14 cellular contexts compared by ENCODE assay signal in the genomic region with DNA sequence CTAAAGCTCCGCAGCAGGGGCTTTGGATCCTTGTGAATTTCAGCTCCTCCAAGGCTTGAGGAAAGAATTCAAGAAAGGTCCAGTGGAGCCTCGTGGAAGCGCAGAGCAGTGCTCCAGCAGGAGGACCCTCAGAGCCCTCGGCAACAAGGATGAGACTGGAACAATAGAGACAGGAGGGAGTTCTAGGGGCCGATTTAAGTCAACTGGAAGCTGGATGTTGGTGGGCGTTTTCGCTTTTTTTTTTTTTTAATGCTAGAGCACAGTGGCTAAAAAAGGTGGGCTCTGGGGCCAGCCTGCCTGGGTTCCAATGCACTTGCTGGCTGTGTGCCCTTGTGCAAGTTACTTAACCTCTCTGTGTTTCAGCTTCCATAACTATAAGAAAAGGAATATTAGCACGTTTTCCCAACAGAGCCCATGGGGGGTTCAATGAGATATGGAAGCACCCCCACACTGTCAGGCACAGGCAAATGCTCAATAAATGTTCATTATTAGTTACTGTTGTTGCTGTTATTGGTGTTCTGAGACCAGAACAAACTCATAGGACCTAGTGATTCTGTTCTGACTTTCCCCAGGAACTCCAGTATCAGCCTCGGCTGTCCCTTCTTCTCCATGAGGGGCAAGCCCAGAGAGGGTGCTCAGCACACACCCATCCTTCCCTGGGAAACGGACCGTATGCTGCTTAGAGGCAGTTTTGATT. TPM values are rescaled to one million over a fixed set of nuclear protein-coding genes. Genes with fewer than 3 reads are reported as not detected.
DNase-seq lines count a peak whose midpoint lies in the region; TF ChIP-seq lines count a peak whose summit lies in the region.
"Had no signal": no experiment of that assay in that cellular context is flagged by ENCODE, and none has a peak within 500 bp of the region (broad histone marks: within the 10 kb centered on the region; RNA-seq: fewer than 3 reads in every experiment).

No MANE protein-coding gene starts in this region.

- H3K4me2 ChIP-seq in hepatocyte (peak overlapping the region; percentile 46), neuronal stem cell (ENCODE audit: insufficient read depth, low read length, poor library complexity, severe bottlenecking) (no peak overlapping the region)

- peaks cover 5% of the 10 kb centered on the region for H3K36me3 Mint-ChIP-seq in activated CD4-positive, alpha-beta T cell treated with anti-CD3 and anti-CD28 coated beads, Interleukin-2, amount 10 ng/mL, durations not matched to agents 7 days and 5 days (ENCODE audit: low read depth)
- H3K36me3 Mint-ChIP-seq in IgD-negative memory B cell, result no peaks in the 10 kb centered on the region

- no peak overlapping the region for H3K14ac ChIP-seq in neuronal stem cell (ENCODE audit: low read length)

- H3K4ac ChIP-seq in neuronal stem cell (ENCODE audit: low read length), result no peak overlapping the region

- no peak overlapping the region for H3K9ac ChIP-seq in neuronal stem cell (ENCODE audit: low read depth, low read length, poor library complexity)

- no peak for TF ChIP-seq CTCF in hepatocyte (IDR thresholded peaks at IDR 0.05; ENCODE audit: poor library complexity)

- no peak overlapping the region for H2BK120ac ChIP-seq in neuronal stem cell (ENCODE audit: low read depth, low read length)

- H3K27me3 Mint-ChIP-seq in activated CD4-positive, alpha-beta T cell treated with anti-CD3 and anti-CD28 coated beads, Interleukin-2, amount 10 ng/mL, durations not matched to agents 7 days and 5 days, result peaks cover 68% of the 10 kb centered on the region
- H3K27me3 Mint-ChIP-seq in IgD-negative memory B cell, result peaks cover 52% of the 10 kb centered on the region

- peaks cover 2% of the 10 kb centered on the region for H3K79me1 ChIP-seq in neuronal stem cell (ENCODE audit: low read depth, low read length)

- no peaks in the 10 kb centered on the region for H3K9me2 ChIP-seq in hepatocyte (replicated peaks; ENCODE audit: insufficient read depth)

- peaks cover 39% of the 10 kb centered on the region for H3K4me1 Mint-ChIP-seq in activated CD4-positive, alpha-beta T cell treated with anti-CD3 and anti-CD28 coated beads, Interleukin-2, amount 10 ng/mL, durations not matched to agents 7 days and 5 days
- peaks cover 10 to 21% (median 16%) of the 10 kb centered on the region in 3 donors for H3K4me1 Mint-ChIP-seq in IgD-negative memory B cell

- H4K20me1 ChIP-seq in hepatocyte (ENCODE audit: insufficient read depth, poor library complexity, severe bottlenecking), result no peaks in the 10 kb centered on the region

- no peaks in the 10 kb centered on the region for H3K36me3 ChIP-seq in hepatocyte (replicated peaks; ENCODE audit: insufficient read depth, low read depth)
- H3K36me3 ChIP-seq in neuronal stem cell (replicated peaks in 1 of 2; ENCODE audit: control insufficient read depth in 2 of 2, insufficient read depth in 2 of 2, low read length in 2 of 2), result no peaks in the 10 kb centered on the region

- H3K27ac Mint-ChIP-seq in activated CD4-positive, alpha-beta T cell treated with anti-CD3 and anti-CD28 coated beads, Interleukin-2, amount 10 ng/mL, durations not matched to agents 7 days and 5 days, result no peak overlapping the region
- H3K27ac Mint-ChIP-seq in IgD-negative memory B cell, result peak overlapping the region; percentile 73 to 94 (median 90)
- H3K27ac Mint-ChIP-seq: dendritic cell treated with granulocyte-macrophage colony-stimulating factor and Interleukin-4, amounts not matched to agents 40 ng/mL and 50 ng/mL, for 4 days had no signal

- no peaks in the 10 kb centered on the region for H3K9me3 Mint-ChIP-seq in activated CD4-positive, alpha-beta T cell treated with anti-CD3 and anti-CD28 coated beads, Interleukin-2, amount 10 ng/mL, durations not matched to agents 7 days and 5 days
- H3K9me3 Mint-ChIP-seq in IgD-negative memory B cell, result peaks cover 0 to 12% (median 0%) of the 10 kb centered on the region in 3 donors
- H3K9me3 Mint-ChIP-seq: dendritic cell treated with granulocyte-macrophage colony-stimulating factor and Interleukin-4, amounts not matched to agents 40 ng/mL and 50 ng/mL, for 4 days had no signal

- no peak for DNase-seq in activated CD4-positive, alpha-beta T cell treated with anti-CD3 and anti-CD28 coated beads, Interleukin-2, amount 10 ng/mL, durations not matched to agents 7 days and 5 days
- no peak for DNase-seq in activated CD4-positive, alpha-beta T cell treated with anti-CD3 and anti-CD28 coated beads for 1 hour
- DNase-seq in hepatocyte (ENCODE audit: low spot score) (no peak), neuronal stem cell (ENCODE audit: low spot score) (no peak), T1000 (lab: John Stamatoyannopoulos, UW) (no peak), GDM1 (lab: John Stamatoyannopoulos, UW) (no peak), NCI-H1436 (lab: John Stamatoyannopoulos, UW) (no peak)
- DNase-seq: NCI-H1092; psoas muscle; stimulated activated CD4-positive, alpha-beta T cell treated with anti-CD3 and anti-CD28 coated beads, Interleukin-4, amount 100 ng/mL, for 24 hours; T-helper 1 cell had no signal

- peak overlapping the region; percentile 70 for H3K23ac ChIP-seq in neuronal stem cell (ENCODE audit: low read depth, low read length, poor library complexity)

- H3K4me3 Mint-ChIP-seq in activated CD4-positive, alpha-beta T cell treated with anti-CD3 and anti-CD28 coated beads, Interleukin-2, amount 10 ng/mL, durations not matched to agents 7 days and 5 days, result peak overlapping the region; percentile 11
- peak overlapping the region in 2 of 4 donors; percentile 9 to 74 for H3K4me3 Mint-ChIP-seq in IgD-negative memory B cell
- H3K4me3 Mint-ChIP-seq: dendritic cell treated with granulocyte-macrophage colony-stimulating factor and Interleukin-4, amounts not matched to agents 40 ng/mL and 50 ng/mL, for 4 days had no signal

- WGBS in hepatocyte (ENCODE audit: low lambda C conversion rate, missing lambda C conversion rate), result 15% methylated on average over 11 of the region's 11 CpGs
- no CpG with 5 or more reads among the region's 11 CpGs for WGBS in neuronal stem cell (ENCODE audit: extremely low coverage in 2 of 2, insufficient read length in 2 of 2, insufficient replicate concordance in 1 of 2), 2 donors

- CTCF ChIA-PET in activated CD4-positive, alpha-beta T cell treated with anti-CD3 and anti-CD28 coated beads, Interleukin-2, amount 10 ng/mL, durations not matched to agents 7 days and 5 days (lab: Charles Lee), result interaction anchor here (0.9 to 22.3 kb wide), 3 partner anchors 8 to 43 kb away, joined by 3 to 257 read pairs (median 25); a partner anchor contains a TSS

- peaks cover 21% of the 10 kb centered on the region for H3K4me1 ChIP-seq in hepatocyte (ENCODE audit: insufficient read depth)
- H3K4me1 ChIP-seq in neuronal stem cell (ENCODE audit: control insufficient read depth in 2 of 2, insufficient read depth in 1 of 2, low read depth in 1 of 2, low read length in 2 of 2), result peaks cover 21 to 59% of the 10 kb centered on the region in 2 donors

- H3K27me3 ChIP-seq in hepatocyte (peaks cover 94% of the 10 kb centered on the region), neuronal stem cell (ENCODE audit: control insufficient read depth in 3 of 3, insufficient read depth in 3 of 3, low read depth in 1 of 3, low read length in 3 of 3) (peaks cover 68 to 94% (median 88%) of the 10 kb centered on the region in 3 experiments)

- H3K27ac ChIP-seq in hepatocyte (no peak overlapping the region), neuronal stem cell (replicated peaks; ENCODE audit: low read length) (no peak overlapping the region)
- H3K27ac ChIP-seq: psoas muscle had no signal

- no peak overlapping the region for H2AFZ ChIP-seq in hepatocyte
- H2AFZ ChIP-seq in neuronal stem cell (ENCODE audit: low read length), result no peak overlapping the region

- POLR2A ChIA-PET in activated CD4-positive, alpha-beta T cell treated with anti-CD3 and anti-CD28 coated beads, Interleukin-2, amount 10 ng/mL, durations not matched to agents 7 days and 5 days (lab: Charles Lee), result no interaction called here

- H4K8ac ChIP-seq in neuronal stem cell (ENCODE audit: low read depth, low read length), result no peak overlapping the region

- no peak overlapping the region for H2BK12ac ChIP-seq in neuronal stem cell (ENCODE audit: low read length)

- H2AK5ac ChIP-seq in neuronal stem cell (ENCODE audit: low read depth, low read length), result peak overlapping the region; percentile 61

- no peaks in the 10 kb centered on the region for H3K79me2 ChIP-seq in hepatocyte

- H3K9me3 ChIP-seq in hepatocyte (ENCODE audit: low read depth) (no peaks in the 10 kb centered on the region), neuronal stem cell (replicated peaks in 1 of 2; ENCODE audit: control insufficient read depth in 2 of 2, insufficient read depth in 1 of 2, low read depth in 1 of 2, low read length in 2 of 2) (peaks cover 0 to 10% of the 10 kb centered on the region in 2 donors)
- H3K9me3 ChIP-seq: psoas muscle had no signal

- no peak overlapping the region for H4K91ac ChIP-seq in neuronal stem cell (ENCODE audit: low read depth, low read length, poor library complexity)

- no peak overlapping the region for H2BK5ac ChIP-seq in neuronal stem cell (ENCODE audit: low read length)

- peak overlapping the region; percentile 88 for H3K18ac ChIP-seq in neuronal stem cell (ENCODE audit: low read length)

- H3K4me3 ChIP-seq in hepatocyte (no peak overlapping the region), neuronal stem cell (ENCODE audit: low read length in 2 of 2) (no peak overlapping the region)
- H3K4me3 ChIP-seq: lung, psoas muscle had no signal

- H2BK15ac ChIP-seq in neuronal stem cell (ENCODE audit: low read length), result peak overlapping the region; percentile 64

RNA-seq across cellular contexts. Expression of a gene that starts 5.3 kb away (rescaled TPM):
- total RNA-seq in activated CD4-positive, alpha-beta T cell treated with anti-CD3 and anti-CD28 coated beads, Interleukin-2, amount 10 ng/mL, durations not matched to agents 7 days and 5 days, result 1 to 10 TPM; 4.3 to 6.4 TPM
- polyA plus RNA-seq in IgD-negative memory B cell (3.2 TPM), hepatocyte (6.5 and 8.3 TPM in 2 replicates)
- total RNA-seq in hepatocyte, result 4.3 and 8.6 TPM in 2 replicates
- 5.5 TPM for polyA plus RNA-seq in neuronal stem cell (2013, experiment 1 of 2)
- 5.0 TPM for polyA plus RNA-seq in neuronal stem cell (2013, experiment 2 of 2)

RNA-seq across cellular contexts. Expression of a gene that starts 24.2 kb away (rescaled TPM):
- total RNA-seq in activated CD4-positive, alpha-beta T cell treated with anti-CD3 and anti-CD28 coated beads, Interleukin-2, amount 10 ng/mL, durations not matched to agents 7 days and 5 days, result 1 to 10 TPM; 4.6 to 5.5 TPM
- polyA plus RNA-seq in IgD-negative memory B cell (0.26 TPM), hepatocyte (8.6 and 11.6 TPM in 2 replicates)
- 11.8 and 16.3 TPM in 2 replicates for total RNA-seq in hepatocyte
- polyA plus RNA-seq in neuronal stem cell (2013, experiment 1 of 2), result 72.5 TPM
- polyA plus RNA-seq in neuronal stem cell (2013, experiment 2 of 2), result 70.8 TPM

RNA-seq across cellular contexts. Expression of a gene that starts 37.1 kb away (rescaled TPM):
- total RNA-seq in activated CD4-positive, alpha-beta T cell treated with anti-CD3 and anti-CD28 coated beads, Interleukin-2, amount 10 ng/mL, durations not matched to agents 7 days and 5 days, result 10 to 100 TPM; 35.0 TPM
- polyA plus RNA-seq in IgD-negative memory B cell (4.1 TPM), hepatocyte (74.3 and 86.7 TPM in 2 replicates)
- 49.6 and 56.1 TPM in 2 replicates for total RNA-seq in hepatocyte
- polyA plus RNA-seq in neuronal stem cell (2013, experiment 1 of 2), result 10.0 TPM
- polyA plus RNA-seq in neuronal stem cell (2013, experiment 2 of 2), result 10.0 TPM
